1 cellular context compared by ENCODE assay signal in genomic region chr19:18203863-18204393, GRCh38.
TF ChIP-seq lines count a peak whose summit lies in the region.

RAB3A (minus strand) TSS chr19:18204042; CDS start chr19:18202740, 1,302 bp downstream.

TF ChIP-seq in HepG2, 621 proteins besides CTCF, POLR2A, EP300 and RAD21 (continued from another document and continues in another):
- TF ChIP-seq ZNF503 (CRISPR knock-in tag; IDR thresholded peaks at IDR 0.05) (peak; percentile 30; the same call in 1 of the 2 replicates), PLRG1 (conservative IDR thresholded peaks at IDR 0.05) (no peak), KDM4B (CRISPR knock-in tag; IDR thresholded peaks at IDR 0.05) (no peak), SRF (IDR thresholded peaks at IDR 0.05; ENCODE audit: low read depth, low read length) (no peak), ZNF776 (CRISPR knock-in tag; IDR thresholded peaks at IDR 0.05) (no peak), ZBTB21 (CRISPR knock-in tag; IDR thresholded peaks at IDR 0.05) (0 out of 2 replicates have a peak, but pooled peaks have one; percentile 44), NKX3-1 (CRISPR knock-in tag; IDR thresholded peaks at IDR 0.05) (no peak), NR2F6 (IDR thresholded peaks at IDR 0.05) (no peak), NR2F6 (CRISPR knock-in tag; IDR thresholded peaks at IDR 0.05) (no peak), TEF (CRISPR knock-in tag; IDR thresholded peaks at IDR 0.05) (no peak), ZNF558 (CRISPR knock-in tag; IDR thresholded peaks at IDR 0.05; ENCODE audit: borderline replicate concordance) (no peak), MED13 (CRISPR knock-in tag; IDR thresholded peaks at IDR 0.05) (no peak), HHEX (CRISPR knock-in tag; IDR thresholded peaks at IDR 0.05) (no peak), ZNF484 (CRISPR knock-in tag; IDR thresholded peaks at IDR 0.05; ENCODE audit: borderline replicate concordance, low read depth) (no peak), RORA (CRISPR knock-in tag; IDR thresholded peaks at IDR 0.05) (no peak), ZNF3 (CRISPR knock-in tag; IDR thresholded peaks at IDR 0.05) (no peak), TFDP2 (CRISPR knock-in tag; IDR thresholded peaks at IDR 0.05) (peak; percentile 31; the same call in 1 of the 2 replicates), MEIS1 (CRISPR knock-in tag; IDR thresholded peaks at IDR 0.05; ENCODE audit: borderline replicate concordance) (peak; percentile 33; the same call in 1 of the 2 replicates), ZNF740 (CRISPR knock-in tag; IDR thresholded peaks at IDR 0.05) (no peak), MED1 (CRISPR knock-in tag; IDR thresholded peaks at IDR 0.05) (peak; percentile 14; the same call in 1 of the 2 replicates), ZNF724P (CRISPR knock-in tag; IDR thresholded peaks at IDR 0.05; ENCODE audit: borderline replicate concordance) (no peak), PCBP1 (IDR thresholded peaks at IDR 0.05; ENCODE audit: borderline replicate concordance, low read depth, low read length) (no peak), ZNF788 (CRISPR knock-in tag; IDR thresholded peaks at IDR 0.05; ENCODE audit: borderline replicate concordance) (peak; percentile 95; the same call in 1 of the 2 replicates), PRDM4 (CRISPR knock-in tag; IDR thresholded peaks at IDR 0.05; ENCODE audit: borderline replicate concordance) (no peak), HBP1 (CRISPR knock-in tag; IDR thresholded peaks at IDR 0.05; ENCODE audit: low read depth) (no peak), MED8 (CRISPR knock-in tag; IDR thresholded peaks at IDR 0.05; ENCODE audit: insufficient replicate concordance) (no peak), MIER2 (CRISPR knock-in tag; IDR thresholded peaks at IDR 0.05) (no peak), TP53 (CRISPR knock-in tag; conservative IDR thresholded peaks at IDR 0.05) (no peak), ZNF138 (CRISPR knock-in tag; IDR thresholded peaks at IDR 0.05; ENCODE audit: low read depth) (peak; percentile 9; the same call in 1 of the 2 replicates), GMEB2 (CRISPR knock-in tag; IDR thresholded peaks at IDR 0.05; ENCODE audit: low read depth) (no peak), MXD4 (CRISPR knock-in tag; IDR thresholded peaks at IDR 0.05) (peak; percentile 52; the same call in 1 of the 2 replicates), ZNF292 (CRISPR knock-in tag; IDR thresholded peaks at IDR 0.05; ENCODE audit: borderline replicate concordance, low read depth) (no peak), THRA (CRISPR knock-in tag; IDR thresholded peaks at IDR 0.05; ENCODE audit: borderline replicate concordance) (no peak), FOXK1 (CRISPR knock-in tag; IDR thresholded peaks at IDR 0.05; ENCODE audit: borderline replicate concordance, low read depth) (0 out of 2 replicates have a peak, but pooled peaks have one; percentile 9), ZNF331 (CRISPR knock-in tag; IDR thresholded peaks at IDR 0.05) (0 out of 2 replicates have a peak, but pooled peaks have one; percentile 50), CCAR2 (optimal IDR thresholded peaks at IDR 0.05; ENCODE audit: low read depth, low read length) (no peak), JUND (CRISPR knock-in tag; IDR thresholded peaks at IDR 0.05) (no peak), ZNF710 (CRISPR knock-in tag; IDR thresholded peaks at IDR 0.05; ENCODE audit: borderline replicate concordance) (peak; percentile 71; the same call in 1 of the 2 replicates), ZNF704 (CRISPR knock-in tag; IDR thresholded peaks at IDR 0.05; ENCODE audit: borderline replicate concordance) (no peak), EHMT2 (IDR thresholded peaks at IDR 0.05; ENCODE audit: borderline replicate concordance, low read depth, low read length) (no peak), FOXJ3 (CRISPR knock-in tag; IDR thresholded peaks at IDR 0.05; ENCODE audit: borderline replicate concordance) (no peak), SNAPC5 (CRISPR knock-in tag; IDR thresholded peaks at IDR 0.05; ENCODE audit: borderline replicate concordance) (no peak), RFXAP (CRISPR knock-in tag; IDR thresholded peaks at IDR 0.05; ENCODE audit: borderline replicate concordance) (peak; percentile 82; the same call in 1 of the 2 replicates), NCOR1 (IDR thresholded peaks at IDR 0.05; ENCODE audit: borderline replicate concordance, low read length) (peak; percentile 8; the same call in 1 of the 2 replicates), HOXA3 (CRISPR knock-in tag; IDR thresholded peaks at IDR 0.05) (peak; percentile 54), PREB (CRISPR knock-in tag; IDR thresholded peaks at IDR 0.05) (no peak), ZNF143 (CRISPR knock-in tag; IDR thresholded peaks at IDR 0.05) (no peak)
